Comparison of ENCODE assay signal across 24 cellular contexts in genomic region chr2:172788871-172789270, GRCh38. TPM values are rescaled to one million over a fixed set of nuclear protein-coding genes. Genes with fewer than 3 reads are reported as not detected.
DNase-seq lines count a peak whose midpoint lies in the region; ATAC-seq and TF ChIP-seq lines count a peak whose summit lies in the region.
"Had no signal": no experiment of that assay in that cellular context is flagged by ENCODE, and none has a peak within 500 bp of the region (broad histone marks: within the 10 kb centered on the region; RNA-seq: fewer than 3 reads in every experiment).

No MANE protein-coding gene starts in this region.

- no peaks in the 10 kb centered on the region for H3K9me3 ChIP-seq in breast epithelium
- H3K9me3 ChIP-seq in prostate gland, result no peaks in the 10 kb centered on the region
- H3K9me3 ChIP-seq: BE2C had no signal

- no peaks in the 10 kb centered on the region for H3K9me3 Mint-ChIP-seq in MCF 10A (ENCODE audit: unreplicated experiment)
- H3K9me3 Mint-ChIP-seq: CD14-positive monocyte; CD4-positive, alpha-beta memory T cell; CD4-positive, CD25-positive, alpha-beta regulatory T cell; CD8-positive, alpha-beta memory T cell had no signal

- H3K4me3 Mint-ChIP-seq in MCF 10A (ENCODE audit: unreplicated experiment), result no peak overlapping the region
- H3K4me3 Mint-ChIP-seq: CD14-positive monocyte; CD4-positive, alpha-beta memory T cell; CD4-positive, CD25-positive, alpha-beta regulatory T cell; CD8-positive, alpha-beta memory T cell had no signal

- no TSS peak for BruUV-seq in MCF 10A (replicated peaks; lab: Mats Ljungman, UMichigan)

- CTCF ChIA-PET in MCF 10A (lab: Yijun Ruan, JAX), result interaction anchor here (1.0 to 1.7 kb wide), 3 partner anchors 77 to 195 kb away, joined by 3 to 7 read pairs (median 3); no protein-coding TSS in a partner anchor

- TF ChIP-seq CTCF in MCF 10A (IDR thresholded peaks at IDR 0.05; ENCODE audit: unreplicated experiment) (no peak), breast epithelium (IDR thresholded peaks at IDR 0.05) (no peak), prostate gland (IDR thresholded peaks at IDR 0.05) (no peak)

- H3K27me3 Mint-ChIP-seq in MCF 10A (ENCODE audit: insufficient read depth, unreplicated experiment), result no peaks in the 10 kb centered on the region

- TF ChIP-seq POLR2A in breast epithelium (IDR thresholded peaks at IDR 0.05), result no peak
- no peak for TF ChIP-seq POLR2A in GM18505 (IDR thresholded peaks at IDR 0.05; ENCODE audit: borderline replicate concordance, extremely low read depth, insufficient read depth, insufficient read length)
- TF ChIP-seq POLR2A in prostate gland (IDR thresholded peaks at IDR 0.05), result no peak

- H3K4me3 ChIP-seq in breast epithelium (no peak overlapping the region), prostate gland (no peak overlapping the region)
- H3K4me3 ChIP-seq: BLaER1, GM12878 had no signal

- DNase-seq in MCF 10A (ENCODE audit: unreplicated experiment), result peak; percentile 6
- no peak for DNase-seq in breast epithelium (ENCODE audit: low spot score in 2 of 2)
- DNase-seq in RPMI7951 (ENCODE audit: low read depth), result peak; percentile 73
- no peak for DNase-seq in prostate gland (ENCODE audit: low spot score)
- DNase-seq: 8988T; ACHN; BE2C; C1 segment of cervical spinal cord; CD4-positive, alpha-beta memory T cell; CD4-positive, CD25-positive, alpha-beta regulatory T cell; CD8-positive, alpha-beta memory T cell; COR-L47; DMS 273 treated with DMSO at 0.1 percent for 48 hours; DMS153; DMS53; DMS79; DND-41; EL; GDM1 had no signal

- H3K4me1 Mint-ChIP-seq in MCF 10A (ENCODE audit: insufficient read depth, unreplicated experiment), result peaks cover 3% of the 10 kb centered on the region
- H3K4me1 Mint-ChIP-seq: CD4-positive, alpha-beta memory T cell; CD4-positive, CD25-positive, alpha-beta regulatory T cell; CD8-positive, alpha-beta memory T cell had no signal

- no peak overlapping the region for H3K27ac Mint-ChIP-seq in MCF 10A (ENCODE audit: low read depth, unreplicated experiment)
- H3K27ac Mint-ChIP-seq: CD14-positive monocyte; CD4-positive, alpha-beta memory T cell; CD4-positive, CD25-positive, alpha-beta regulatory T cell; CD8-positive, alpha-beta memory T cell had no signal

- no peaks in the 10 kb centered on the region for H3K27me3 ChIP-seq in breast epithelium
- no peaks in the 10 kb centered on the region for H3K27me3 ChIP-seq in prostate gland (replicated peaks; ENCODE audit: insufficient read depth)
- H3K27me3 ChIP-seq: BE2C, BLaER1 had no signal

- POLR2A ChIA-PET in MCF 10A (lab: Yijun Ruan, JAX), result interaction anchor here (1.2 kb wide), 1 partner anchor 18 kb away, joined by 3 read pairs; no protein-coding TSS in a partner anchor

- H3K36me3 ChIP-seq in breast epithelium (no peaks in the 10 kb centered on the region), prostate gland (no peaks in the 10 kb centered on the region)
- H3K36me3 ChIP-seq: BE2C, BLaER1 had no signal

- no peak for ATAC-seq in GM18505 (IDR thresholded peaks at IDR 0.05; ENCODE audit: unreplicated experiment)
- ATAC-seq: GM12878 had no signal

- no peaks in the 10 kb centered on the region for H3K36me3 Mint-ChIP-seq in MCF 10A (ENCODE audit: insufficient read depth, unreplicated experiment)
- H3K36me3 Mint-ChIP-seq: CD14-positive monocyte; CD4-positive, alpha-beta memory T cell; CD4-positive, CD25-positive, alpha-beta regulatory T cell; CD8-positive, alpha-beta memory T cell had no signal

- H3K27ac ChIP-seq in breast epithelium (no peak overlapping the region), prostate gland (no peak overlapping the region)
- H3K27ac ChIP-seq: BLaER1 had no signal

- intact Hi-C loops in MCF 10A (cut with micrococcal nuclease) (no loop called here), breast epithelium (cut with DNase I; ENCODE audit: low total_unique reads) (no loop called here), prostate gland (cut with DNase I) (no loop called here)

- H3K4me1 ChIP-seq in breast epithelium, result no peaks in the 10 kb centered on the region
- no peaks in the 10 kb centered on the region for H3K4me1 ChIP-seq in prostate gland (replicated peaks)
- H3K4me1 ChIP-seq: BE2C had no signal

RNA-seq across cellular contexts. Expression of gene RAPGEF4, which starts 53.2 kb away (rescaled TPM):
- total RNA-seq in MCF 10A (2022) (0.42 TPM in 1 of 2 replicates, not detected in the other), breast epithelium (10 to 100 TPM in 2 of 3 donors, 1 to 10 TPM in 1; 7.7 to 12.8 (median 11.6) TPM), prostate gland (10 to 100 TPM in 1 of 2 donors, 1 to 10 TPM in 1; 7.3 to 31.0 TPM)
- 2.1 and 2.4 TPM in 2 replicates for total RNA-seq in RPMI7951 (2014; rRNA removed; shearing (Covaris generic))
- total RNA-seq: CD4-positive, alpha-beta memory T cell; CD8-positive, alpha-beta memory T cell; G401 had no signal

Comparison
In these comparisons a context has a peak if more than half of its experiments do, and no peak if none do; other contexts are left out.
1. DNase-seq: peak in MCF 10A (single experiment) and RPMI7951 (single experiment); none in breast epithelium (0 of 2) and prostate gland (single experiment).